9 cellular contexts compared by ENCODE assay signal in genomic region chr2:227460079-227460485, GRCh38. TPM values are rescaled to one million over a fixed set of nuclear protein-coding genes. Genes with fewer than 3 reads are reported as not detected.
DNase-seq lines count a peak whose midpoint lies in the region; ATAC-seq and TF ChIP-seq lines count a peak whose summit lies in the region.
"Had no signal": no experiment of that assay in that cellular context is flagged by ENCODE, and none has a peak within 500 bp of the region (broad histone marks: within the 10 kb centered on the region; RNA-seq: fewer than 3 reads in every experiment).

No MANE protein-coding gene starts in this region.

- H3K4me1 ChIP-seq in fibroblast of lung (ENCODE audit: control insufficient read depth, extremely low read depth, insufficient read depth, low read length) (peaks cover 2% of the 10 kb centered on the region), tibial nerve (no peaks in the 10 kb centered on the region)

- no peak overlapping the region for H3K4me2 ChIP-seq in fibroblast of lung (ENCODE audit: extremely low read depth, insufficient read depth, low read length)

- H3K79me2 ChIP-seq in fibroblast of lung (ENCODE audit: control insufficient read depth, insufficient read depth, low read length) = no peaks in the 10 kb centered on the region

- no peak overlapping the region for H2AFZ ChIP-seq in fibroblast of lung (ENCODE audit: low read length)

- peak; percentile 45 for DNase-seq in GM10248 (ENCODE audit: extremely low spot score)
- DNase-seq in activated CD4-positive, alpha-beta T cell treated with anti-CD3 and anti-CD28 coated beads for 4 hours = peak; percentile 68 to 80
- peak; percentile 77 to 97 for DNase-seq in fibroblast of lung (ENCODE audit: low read depth in 2 of 2)
- peak; percentile 83 for DNase-seq in stimulated activated naive CD8-positive, alpha-beta T cell treated with anti-CD3 and anti-CD28 coated beads, Interleukin-15, Interleukin-2, amounts not matched to agents 100 U/mL and 50 U/mL, for 24 hours
- DNase-seq in NCI-H510A treated with DMSO at 0.1 percent for 48 hours (lab: John Stamatoyannopoulos, UW) = no peak
- DNase-seq in tibial nerve (ENCODE audit: low spot score in 2 of 2) = no peak
- no peak for DNase-seq in middle frontal gyrus (ENCODE audit: extremely low spot score, low spot score)

- TF ChIP-seq POLR2A in tibial nerve (IDR thresholded peaks at IDR 0.05) = no peak

- H3K27me3 ChIP-seq in fibroblast of lung (ENCODE audit: control insufficient read depth, insufficient read depth, low read length) = no peaks in the 10 kb centered on the region
- H3K27me3 ChIP-seq in tibial nerve = no peaks in the 10 kb centered on the region

- CTCF ChIA-PET in GM10248 (lab: Yijun Ruan, JAX) = interaction anchor here (2.5 to 2.7 kb wide), 2 partner anchors 11 to 17 kb away, joined by 8 to 11 read pairs; partner anchors contain the start of gene AGFG1

- 26 to 33% methylated on average over 8 of the region's 8 CpGs for WGBS in tibial nerve, 2 donors

- H3K9me3 ChIP-seq in fibroblast of lung (ENCODE audit: control insufficient read depth, insufficient read depth, low read depth, low read length) = no peaks in the 10 kb centered on the region
- no peaks in the 10 kb centered on the region for H3K9me3 ChIP-seq in tibial nerve

- H3K27ac ChIP-seq in fibroblast of lung (ENCODE audit: insufficient read depth, low read length) (no peak overlapping the region), tibial nerve (no peak overlapping the region)
- H3K27ac ChIP-seq: epithelial cell of prostate had no signal

- peak; percentile 51 for ATAC-seq in HG03432 (IDR thresholded peaks at IDR 0.05; ENCODE audit: unreplicated experiment)
- peak; percentile 73 for ATAC-seq in stimulated activated naive CD8-positive, alpha-beta T cell treated with anti-CD3 and anti-CD28 coated beads, Interleukin-15, Interleukin-2, amounts not matched to agents 100 U/mL and 50 U/mL, for 24 hours

- H3K36me3 ChIP-seq in fibroblast of lung (ENCODE audit: control insufficient read depth, insufficient read depth, low read length) (no peaks in the 10 kb centered on the region), tibial nerve (no peaks in the 10 kb centered on the region)

- no peaks in the 10 kb centered on the region for H4K20me1 ChIP-seq in fibroblast of lung (ENCODE audit: control insufficient read depth, extremely low read depth, insufficient read depth, low read length)

- POLR2A ChIA-PET in GM10248 (lab: Yijun Ruan, JAX) = no interaction called here

- H3K4me3 ChIP-seq in fibroblast of lung (replicated peaks in 1 of 4; ENCODE audit: control extremely low read depth in 1 of 4, insufficient read depth in 1 of 4, low read depth in 3 of 4, low read length in 4 of 4) (no peak overlapping the region), tibial nerve (no peak overlapping the region)

- TF ChIP-seq EP300 in tibial nerve (IDR thresholded peaks at IDR 0.05) = no peak

- H3K9ac ChIP-seq in fibroblast of lung (ENCODE audit: insufficient read depth, low read length) = no peak overlapping the region

- TF ChIP-seq CTCF in GM10248 (IDR thresholded peaks at IDR 0.05; ENCODE audit: control extremely low read depth, extremely low read depth, low read depth, missing control alignments) (no peak), fibroblast of lung (conservative IDR thresholded peaks at IDR 0.05 in 1 of 2, IDR thresholded peaks at IDR 0.05 in 1 of 2; ENCODE audit: low read depth in 1 of 2, low read length in 2 of 2) (no peak), tibial nerve (IDR thresholded peaks at IDR 0.05) (no peak)

RNA-seq across cellular contexts. Expression of gene AGFG1, which starts 11.9 kb away (rescaled TPM):
- total RNA-seq in fibroblast of lung = 31.1 and 40.0 TPM in 2 replicates
- polyA plus RNA-seq in fibroblast of lung = 113 and 128 TPM in 2 replicates
- 50.6 and 56.6 TPM in 2 replicates for polyA plus RNA-seq in fibroblast of lung (2012)
- 167 and 206 TPM in 2 replicates for polyA minus RNA-seq in fibroblast of lung (ENCODE audit: low replicate concordance)
- total RNA-seq in tibial nerve = 10 to 100 TPM; 42.1 to 83.1 (median 53.5) TPM

Comparison
In these comparisons a context has a peak if more than half of its experiments do, and no peak if none do; other contexts are left out.
1. DNase-seq: peak in GM10248 (single experiment), activated CD4-positive, alpha-beta T cell treated with anti-CD3 and anti-CD28 coated beads for 4 hours (2 of 2), fibroblast of lung (2 of 2) and stimulated activated naive CD8-positive, alpha-beta T cell treated with anti-CD3 and anti-CD28 coated beads, Interleukin-15, Interleukin-2, amounts not matched to agents 100 U/mL and 50 U/mL, for 24 hours (single experiment); none in NCI-H510A treated with DMSO at 0.1 percent for 48 hours (single experiment), tibial nerve (0 of 2) and middle frontal gyrus (single experiment).